In genomic region chr22:17628304-17629166, GRCh38 we compare ENCODE assay signal across 1 cellular context.
A peak's percentile ranks its signal among the peaks of the same experiment; 100 is the strongest.
TF ChIP-seq lines count a peak whose summit lies in the region.

ATP6V1E1 (minus strand) TSS chr22:17628749; CDS start chr22:17628635, 114 bp downstream.

TF ChIP-seq in GM12878, 131 proteins besides CTCF, POLR2A, EP300 and RAD21 (continued from another document and continues in another):
- TF ChIP-seq ZBTB4 (CRISPR knock-in tag; IDR thresholded peaks at IDR 0.05) (no peak), SKIL (IDR thresholded peaks at IDR 0.05; ENCODE audit: low read depth, poor library complexity, severe bottlenecking) (no peak), MEF2A (IDR thresholded peaks at IDR 0.05; ENCODE audit: insufficient read depth, low read depth, low read length) (no peak), ZBTB33 (IDR thresholded peaks at IDR 0.05) (no peak), MEF2B (IDR thresholded peaks at IDR 0.05; ENCODE audit: partially characterized antibody, poor library complexity, severe bottlenecking) (no peak), DPF2 (IDR thresholded peaks at IDR 0.05) (no peak), MYC (IDR thresholded peaks at IDR 0.05; ENCODE audit: insufficient read depth, insufficient read length, insufficient replicate concordance, low read length, severe bottlenecking) (no peak), ATF7 (IDR thresholded peaks at IDR 0.05; ENCODE audit: low read depth) (no peak; the same call in 1 of the 2 replicates), USF2 (IDR thresholded peaks at IDR 0.05; ENCODE audit: borderline replicate concordance, low read depth, low read length) (peak; percentile 94), FOXK2 (IDR thresholded peaks at IDR 0.05) (no peak), YBX1 (IDR thresholded peaks at IDR 0.05) (no peak), TCF3 (IDR thresholded peaks at IDR 0.05; ENCODE audit: borderline replicate concordance, insufficient read depth, low read depth, low read length) (no peak), GATAD2B (conservative IDR thresholded peaks at IDR 0.05; ENCODE audit: low read depth) (0 out of 2 replicates have a peak, but pooled peaks have one; percentile 31), RFX5 (IDR thresholded peaks at IDR 0.05; ENCODE audit: low read depth, low read length) (no peak), IRF4 (IDR thresholded peaks at IDR 0.05; ENCODE audit: low read depth, low read length) (no peak), BRCA1 (IDR thresholded peaks at IDR 0.05; ENCODE audit: low read depth, low read length) (no peak), SREBF1 (IDR thresholded peaks at IDR 0.05; ENCODE audit: low read length) (no peak), BCLAF1 (IDR thresholded peaks at IDR 0.05) (no peak), ZNF274 (IDR thresholded peaks at IDR 0.05; ENCODE audit: insufficient read depth, insufficient read length) (no peak), SUZ12 (IDR thresholded peaks at IDR 0.05; ENCODE audit: unreplicated experiment) (no peak), NBN (IDR thresholded peaks at IDR 0.05) (peak; percentile 65; the same call in 1 of the 2 replicates), PBX3 (IDR thresholded peaks at IDR 0.05; ENCODE audit: insufficient replicate concordance, low read depth, low read length) (no peak), WRNIP1 (IDR thresholded peaks at IDR 0.05; ENCODE audit: borderline replicate concordance, low read depth, low read length) (no peak), FOS (IDR thresholded peaks at IDR 0.05; ENCODE audit: borderline replicate concordance, extremely low read depth, insufficient read length) (peak; percentile 71), NRF1 (conservative IDR thresholded peaks at IDR 0.05; ENCODE audit: low read depth, low read length) (no peak), ZBTB11 (CRISPR knock-in tag; IDR thresholded peaks at IDR 0.05) (no peak), BHLHE40 (IDR thresholded peaks at IDR 0.05; ENCODE audit: borderline replicate concordance in 1 of 2, low read depth in 2 of 2, low read length in 1 of 2) (peak; percentile 78; a peak in 3 of 4 replicates), SMARCA5 (IDR thresholded peaks at IDR 0.05) (no peak), GABPA (IDR thresholded peaks at IDR 0.05; ENCODE audit: low read depth) (peak; percentile 94), ZZZ3 (IDR thresholded peaks at IDR 0.05; ENCODE audit: control insufficient read depth, insufficient read length, low read depth) (no peak), CREM (IDR thresholded peaks at IDR 0.05; ENCODE audit: low read depth) (peak; percentile 73), SP1 (IDR thresholded peaks at IDR 0.05; ENCODE audit: low read depth, low read length) (peak; percentile 83), BCL11A (IDR thresholded peaks at IDR 0.05; ENCODE audit: low read depth, low read length) (no peak), EZH2 (IDR thresholded peaks at IDR 0.05; ENCODE audit: borderline replicate concordance, control insufficient read depth, low read depth, low read length) (no peak), SMAD5 (IDR thresholded peaks at IDR 0.05; ENCODE audit: low read depth) (peak; percentile 58; the same call in 1 of the 2 replicates), E2F4 (IDR thresholded peaks at IDR 0.05; ENCODE audit: low read depth, low read length) (no peak)
